ENCODE assay signal across 17 cellular contexts in the genomic region with DNA sequence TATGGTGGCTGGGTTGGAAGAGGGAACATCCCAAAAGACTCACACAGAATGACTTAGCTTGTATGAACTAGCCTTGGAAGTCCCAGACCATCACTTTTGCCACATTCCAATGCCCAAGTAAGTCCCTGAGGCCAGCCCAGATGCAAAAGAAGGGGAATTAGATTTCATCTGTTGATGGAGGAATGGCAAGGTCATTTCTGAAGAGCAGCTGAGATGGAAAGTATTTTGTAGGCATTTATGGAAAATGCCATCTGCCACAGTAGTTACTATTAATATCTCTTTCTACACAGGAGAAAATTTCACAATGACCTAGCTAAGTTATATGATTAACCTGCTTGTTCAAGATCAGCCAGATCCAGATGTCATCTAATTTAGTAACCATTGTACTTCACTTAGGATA. TPM values are rescaled to one million over a fixed set of nuclear protein-coding genes. Genes with fewer than 3 reads are reported as not detected.
DNase-seq lines count a peak whose midpoint lies in the region; TF ChIP-seq lines count a peak whose summit lies in the region.
"Had no signal": no experiment of that assay in that cellular context is flagged by ENCODE, and none has a peak within 500 bp of the region (broad histone marks: within the 10 kb centered on the region; RNA-seq: fewer than 3 reads in every experiment).

No MANE protein-coding gene starts in this region.

- H3K36me3 Mint-ChIP-seq in MCF 10A (ENCODE audit: insufficient read depth, unreplicated experiment), result no peaks in the 10 kb centered on the region
- H3K36me3 Mint-ChIP-seq: memory B cell had no signal

- CTCF ChIA-PET in MCF 10A (lab: Yijun Ruan, JAX), result interaction anchor here (0.9 to 16.6 kb wide), 12 partner anchors 11 to 559 kb away, joined by 3 to 367 read pairs (median 5); partner anchors contain the start of genes SESN3 and SRSF8

- DNase-seq in LHCN-M2 (ENCODE audit: low read depth) (peak; percentile 52), MCF 10A (ENCODE audit: unreplicated experiment) (no peak), myocyte (ENCODE audit: low read depth) (peak; percentile 75), substantia nigra (lab: John Stamatoyannopoulos, UW) (no peak), HuH-7 (ENCODE audit: low spot score) (no peak), cerebellar cortex (ENCODE audit: low spot score) (no peak), D341Med (ENCODE audit: low spot score) (no peak)
- DNase-seq: activated CD4-positive, alpha-beta T cell treated with anti-CD3 and anti-CD28 coated beads for 4 hours; activated CD8-positive, alpha-beta memory T cell treated with anti-CD3 and anti-CD28 coated beads, Interleukin-2, amount 50 U/mL, for 4 hours; activated gamma-delta T cell treated with Interleukin-2 at 50 U/mL for 16 hours; Caco-2; head of caudate nucleus; NCI-H187; NCI-H510A had no signal

- no peaks in the 10 kb centered on the region for H3K9me3 Mint-ChIP-seq in MCF 10A (ENCODE audit: unreplicated experiment)
- H3K9me3 Mint-ChIP-seq: dendritic cell treated with granulocyte-macrophage colony-stimulating factor and Interleukin-4, amounts not matched to agents 40 ng/mL and 50 ng/mL, for 4 days; memory B cell had no signal

- H3K4me3 Mint-ChIP-seq in MCF 10A (ENCODE audit: unreplicated experiment), result no peak overlapping the region
- H3K4me3 Mint-ChIP-seq: dendritic cell treated with granulocyte-macrophage colony-stimulating factor and Interleukin-4, amounts not matched to agents 40 ng/mL and 50 ng/mL, for 4 days; memory B cell had no signal

- BruUV-seq in MCF 10A (replicated peaks; lab: Mats Ljungman, UMichigan), result no TSS peak

- peak overlapping the region; percentile 11 for H3K27ac ChIP-seq in substantia nigra (ENCODE audit: low read depth, low read length, poor library complexity, severe bottlenecking)
- H3K27ac ChIP-seq: neutrophil had no signal

- intact Hi-C loops in MCF 10A (cut with micrococcal nuclease), result no loop called here

- peak overlapping the region; percentile 46 for H3K27ac Mint-ChIP-seq in MCF 10A (ENCODE audit: low read depth, unreplicated experiment)
- H3K27ac Mint-ChIP-seq: dendritic cell treated with granulocyte-macrophage colony-stimulating factor and Interleukin-4, amounts not matched to agents 40 ng/mL and 50 ng/mL, for 4 days; memory B cell had no signal

- H3K27me3 Mint-ChIP-seq in MCF 10A (ENCODE audit: insufficient read depth, unreplicated experiment), result no peaks in the 10 kb centered on the region
- H3K27me3 Mint-ChIP-seq: memory B cell had no signal

- POLR2A ChIA-PET in MCF 10A (lab: Yijun Ruan, JAX), result interaction anchor here (0.6 to 14.0 kb wide), 17 partner anchors 8 to 641 kb away, joined by 3 to 190 read pairs (median 9); partner anchors contain the start of genes CWC15, ENDOD1, FAM76B and KDM4D

- no peak for TF ChIP-seq CTCF in MCF 10A (IDR thresholded peaks at IDR 0.05; ENCODE audit: unreplicated experiment)

- peaks cover 39% of the 10 kb centered on the region for H3K4me1 Mint-ChIP-seq in MCF 10A (ENCODE audit: insufficient read depth, unreplicated experiment)

RNA-seq across cellular contexts. Expression of gene ENDOD1, which starts 58.8 kb away (rescaled TPM):
- total RNA-seq in LHCN-M2 (2014; rRNA removed), result 26.8 and 30.0 TPM in 2 replicates
- 12.0 TPM for polyA plus RNA-seq in LHCN-M2 (2012)
- total RNA-seq in MCF 10A (2022), result 10.8 and 11.4 TPM in 2 replicates
- 21.7 and 64.8 TPM in 2 replicates for total RNA-seq in myocyte
- polyA plus RNA-seq in myocyte (2012), result 8.1 TPM

Comparison
In these comparisons a context has a peak if more than half of its experiments do, and no peak if none do; other contexts are left out.
1. DNase-seq: peak in LHCN-M2 (single experiment) and myocyte (single experiment); none in MCF 10A (single experiment), substantia nigra (0 of 49), HuH-7 (single experiment), cerebellar cortex (single experiment) and D341Med (single experiment).